ENCODE assay signal across 8 cellular contexts in the genomic region with DNA sequence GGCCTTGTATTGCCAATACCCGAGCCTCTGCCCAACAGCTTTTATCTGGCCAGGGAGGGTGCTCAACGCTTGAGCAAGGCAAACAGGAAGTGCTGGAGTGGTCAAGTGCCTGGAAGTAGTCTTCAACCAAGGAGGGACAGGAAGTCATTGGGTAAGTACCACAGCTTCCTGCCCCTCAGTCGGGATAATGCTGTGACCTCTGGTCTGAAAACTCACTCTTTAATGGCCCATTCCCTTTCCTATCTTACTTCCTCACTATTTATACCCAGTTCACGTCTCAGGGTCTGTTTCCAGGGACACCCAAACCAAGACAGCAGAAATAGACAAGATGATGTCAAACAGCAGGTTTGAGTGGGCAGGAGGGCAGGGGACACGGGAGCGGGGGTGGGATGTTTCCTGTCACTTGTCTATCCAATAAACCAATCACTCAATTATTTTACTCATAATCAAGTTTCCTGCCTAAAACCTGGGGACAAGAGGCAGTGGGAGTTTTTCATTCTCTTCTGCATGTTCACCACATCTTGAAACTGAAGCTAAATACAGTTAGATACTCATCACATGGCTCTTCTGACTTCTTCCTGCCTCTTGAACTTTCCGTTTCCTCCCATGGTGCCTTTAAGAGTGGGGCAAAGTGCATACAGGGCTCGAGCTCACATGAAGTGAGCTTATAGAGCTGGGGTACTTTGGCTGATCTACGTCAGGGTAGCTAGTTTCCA.
DNase-seq lines count a peak whose midpoint lies in the region; ATAC-seq and TF ChIP-seq lines count a peak whose summit lies in the region.

No MANE protein-coding gene starts in this region.

- H2BK20ac ChIP-seq in H9 (ENCODE audit: low read depth, low read length, poor library complexity, severe bottlenecking) = no peak overlapping the region

- H3K79me1 ChIP-seq in H9 (ENCODE audit: insufficient read depth, low read depth, low read length, poor library complexity, severe bottlenecking) = no peaks in the 10 kb centered on the region

- H2AFZ ChIP-seq in OCI-LY1 (ENCODE audit: low read length) (peak overlapping the region; percentile 89), H9 (ENCODE audit: low read length) (no peak overlapping the region)

- no peak overlapping the region for H3T11ph ChIP-seq in H9 (ENCODE audit: low read length)

- H3K4ac ChIP-seq in H9 (ENCODE audit: low read depth, low read length) = no peak overlapping the region

- no peak overlapping the region for H2BK12ac ChIP-seq in H9 (ENCODE audit: insufficient read length, low read depth, low read length)

- no peak overlapping the region for H4K91ac ChIP-seq in H9 (ENCODE audit: insufficient read length, low read depth, low read length)

- no peak overlapping the region for H2AK5ac ChIP-seq in H9 (ENCODE audit: insufficient read length, low read length)

- no peaks in the 10 kb centered on the region for H3K79me2 ChIP-seq in OCI-LY1 (ENCODE audit: insufficient read depth, low read length)
- no peaks in the 10 kb centered on the region for H3K79me2 ChIP-seq in H9 (ENCODE audit: insufficient read depth, low read length)

- H3K27me3 Mint-ChIP-seq in H9 (ENCODE audit: low read depth) = no peaks in the 10 kb centered on the region

- H4K8ac ChIP-seq in H9 (replicated peaks; ENCODE audit: insufficient read length, low read depth, low read length) = no peak overlapping the region

- intact Hi-C loops in colonic mucosa (cut with DNase I) (no loop called here), sigmoid colon (cut with DNase I) (no loop called here)

- H3K9me2 ChIP-seq in OCI-LY1 (ENCODE audit: low read depth, low read length) = no peaks in the 10 kb centered on the region

- H3K27ac ChIP-seq in OCI-LY1 (ENCODE audit: low read depth, low read length, poor library complexity, severe bottlenecking) = peak overlapping the region; percentile 47
- peak overlapping the region; percentile 29 for H3K27ac ChIP-seq in colonic mucosa
- no peak overlapping the region for H3K27ac ChIP-seq in sigmoid colon
- H3K27ac ChIP-seq in H9 (ENCODE audit: insufficient read length, low read depth, low read length) = no peak overlapping the region

- H3K4me3 Mint-ChIP-seq in H9 = no peak overlapping the region

- H3K4me2 ChIP-seq in OCI-LY1 (ENCODE audit: low read length) = peak overlapping the region; percentile 10; the same call in 1 of the 2 replicates
- no peak overlapping the region for H3K4me2 ChIP-seq in H9 (ENCODE audit: insufficient read depth, insufficient read length, low read length)

- no peak overlapping the region for H3K56ac ChIP-seq in H9 (ENCODE audit: insufficient read length, low read depth, low read length)

- no peak for TF ChIP-seq POLR2A in sigmoid colon (IDR thresholded peaks at IDR 0.05)

- H3K14ac ChIP-seq in H9 (ENCODE audit: insufficient read depth, low read length) = no peak overlapping the region

- H3K23ac ChIP-seq in H9 (ENCODE audit: insufficient read length, low read depth, low read length) = no peak overlapping the region

- H3K4me1 ChIP-seq in OCI-LY1 (ENCODE audit: insufficient read depth, low read length, severe bottlenecking) (peaks cover 34% of the 10 kb centered on the region), colonic mucosa (no peaks in the 10 kb centered on the region), sigmoid colon (no peaks in the 10 kb centered on the region), H9 (ENCODE audit: insufficient read depth, low read length) (no peaks in the 10 kb centered on the region)

- no peak overlapping the region for H2BK15ac ChIP-seq in H9 (ENCODE audit: low read depth, low read length)

- H4K20me1 ChIP-seq in OCI-LY1 (ENCODE audit: insufficient read depth, low read length) (no peaks in the 10 kb centered on the region), H9 (ENCODE audit: control insufficient read depth, insufficient read depth, insufficient read length) (no peaks in the 10 kb centered on the region)

- H3K36me3 ChIP-seq in OCI-LY1 (ENCODE audit: insufficient read depth, low read length) = no peaks in the 10 kb centered on the region
- H3K36me3 ChIP-seq in colonic mucosa = no peaks in the 10 kb centered on the region
- H3K36me3 ChIP-seq in sigmoid colon = no peaks in the 10 kb centered on the region

- H2BK5ac ChIP-seq in H9 (ENCODE audit: insufficient read length, low read length) = no peak overlapping the region

- no peaks in the 10 kb centered on the region for H3K23me2 ChIP-seq in H9 (ENCODE audit: insufficient read length, low read depth, low read length, poor library complexity, severe bottlenecking)

- H3F3A ChIP-seq in OCI-LY1 (ENCODE audit: insufficient read depth, low read length) = no peaks in the 10 kb centered on the region

- ATAC-seq in HG02623 (IDR thresholded peaks at IDR 0.05; ENCODE audit: unreplicated experiment) = peak; percentile 67

- WGBS in sigmoid colon, 2 donors = 47 to 67% methylated on average over 9 of the region's 9 CpGs
- no CpG with 5 or more reads among the region's 9 CpGs for WGBS in H9 (ENCODE audit: extremely low coverage, insufficient read length, low lambda C conversion rate)

- no peaks in the 10 kb centered on the region; a peak in 1 of 7 replicates for H3K36me3 Mint-ChIP-seq in H9 (ENCODE audit: insufficient read depth in 1 of 3, low read depth in 3 of 3)

- H3K27ac Mint-ChIP-seq in H9 = no peak overlapping the region

- TF ChIP-seq CTCF in GM10266 (IDR thresholded peaks at IDR 0.05; ENCODE audit: control insufficient read depth, insufficient read depth, low read depth, missing control alignments) = no peak
- no peak for TF ChIP-seq CTCF in OCI-LY1 (IDR thresholded peaks at IDR 0.05; ENCODE audit: low read length)
- no peak for TF ChIP-seq CTCF in colonic mucosa (IDR thresholded peaks at IDR 0.05)
- no peak for TF ChIP-seq CTCF in sigmoid colon (IDR thresholded peaks at IDR 0.05)
- no peak for TF ChIP-seq CTCF in H9 (conservative IDR thresholded peaks at IDR 0.05)

- H3K18ac ChIP-seq in H9 (ENCODE audit: insufficient read length, low read depth, low read length) = no peak overlapping the region

- H3K9me3 ChIP-seq in OCI-LY1 (ENCODE audit: low read length) (no peaks in the 10 kb centered on the region), colonic mucosa (no peaks in the 10 kb centered on the region), sigmoid colon (no peaks in the 10 kb centered on the region), H9 (ENCODE audit: control insufficient read depth, low read depth, low read length) (no peaks in the 10 kb centered on the region)

- H3K4me3 ChIP-seq in OCI-LY1 (ENCODE audit: low read depth, low read length, poor library complexity, severe bottlenecking) = no peak overlapping the region
- H3K4me3 ChIP-seq in colonic mucosa = no peak overlapping the region
- H3K4me3 ChIP-seq in sigmoid colon = no peak overlapping the region

- H3K27me3 ChIP-seq in OCI-LY1 (ENCODE audit: insufficient read depth, low read length) (no peaks in the 10 kb centered on the region), colonic mucosa (no peaks in the 10 kb centered on the region), sigmoid colon (no peaks in the 10 kb centered on the region), H9 (ENCODE audit: insufficient read depth, low read length) (no peaks in the 10 kb centered on the region)

- H3K9ac ChIP-seq in OCI-LY1 (ENCODE audit: low read length) = no peak overlapping the region
- no peak overlapping the region for H3K9ac ChIP-seq in colonic mucosa (ENCODE audit: low read depth in 2 of 2, low read length in 2 of 2)
- H3K9ac ChIP-seq in H9 (ENCODE audit: extremely low read depth, insufficient read length, low read length) = no peak overlapping the region

- H4K5ac ChIP-seq in H9 (ENCODE audit: insufficient read length, low read depth, low read length) = no peak overlapping the region

- no peak overlapping the region for H2BK120ac ChIP-seq in H9 (ENCODE audit: low read depth, low read length, poor library complexity, severe bottlenecking)

- H3K9me3 Mint-ChIP-seq in H9 = peaks cover 0 to 5% of the 10 kb centered on the region in 2 experiments; a peak in 1 of 5 replicates

- no peaks in the 10 kb centered on the region; a peak in 1 of 4 replicates for H3K4me1 Mint-ChIP-seq in H9

- peak; percentile 59 for DNase-seq in GM10266 (ENCODE audit: extremely low spot score)
- DNase-seq in colonic mucosa = no peak
- DNase-seq in sigmoid colon = peak; percentile 78
- no peak for DNase-seq in GM19238 (ENCODE audit: insufficient read length, low spot score)
- DNase-seq in H9 = no peak
- DNase-seq in activated gamma-delta T cell treated with Interleukin-2 at 50 U/mL for 16 hours = no peak

- no peak for TF ChIP-seq EP300 in sigmoid colon (IDR thresholded peaks at IDR 0.05)

Comparison
In these comparisons a context has a peak if more than half of its experiments do, and no peak if none do; other contexts are left out.
1. DNase-seq: peak in GM10266 (single experiment) and sigmoid colon (single experiment); none in colonic mucosa (single experiment), GM19238 (single experiment), H9 (single experiment) and activated gamma-delta T cell treated with Interleukin-2 at 50 U/mL for 16 hours (single experiment).
2. H3K27ac ChIP-seq: peak in OCI-LY1 (single experiment) and colonic mucosa (single experiment); none in sigmoid colon (0 of 4) and H9 (single experiment).